Comparison of ENCODE assay signal across 26 cellular contexts in the genomic region with DNA sequence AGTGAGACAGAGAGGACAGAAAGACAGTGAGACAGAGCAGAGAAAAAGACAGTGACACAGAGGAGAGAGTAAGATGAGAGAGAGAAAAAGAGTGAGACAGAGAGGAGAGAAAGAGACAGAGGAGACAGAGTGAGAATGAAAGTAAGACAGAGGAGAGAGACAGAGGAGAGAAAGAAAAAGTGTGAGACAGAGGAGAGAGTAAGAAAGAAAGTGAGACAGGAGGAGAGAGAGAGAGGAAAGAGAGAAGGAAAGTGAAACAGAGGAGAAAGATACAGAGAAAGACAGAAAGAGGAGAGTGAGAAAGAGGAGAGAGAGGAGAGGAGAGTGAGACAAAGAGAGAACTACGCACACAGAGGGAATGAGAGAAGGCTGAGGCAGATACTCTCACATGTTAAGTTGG.
"Had no signal": no experiment of that assay in that cellular context is flagged by ENCODE, and none has a peak within 500 bp of the region (broad histone marks: within the 10 kb centered on the region; RNA-seq: fewer than 3 reads in every experiment).

No MANE protein-coding gene starts in this region.

- H3K4me3 ChIP-seq: breast epithelium, esophagus muscularis mucosa, heart left ventricle, pancreas, psoas muscle, smooth muscle cell, upper lobe of right lung had no signal

- H3K9me3 Mint-ChIP-seq: activated T-cell treated with anti-CD3 and anti-CD28 coated beads, Interleukin-2, amount 50 U/mL, for 24 hours had no signal

- H3K36me3 Mint-ChIP-seq: immature natural killer cell had no signal

- H3K4me3 Mint-ChIP-seq: activated T-cell treated with anti-CD3 and anti-CD28 coated beads, Interleukin-2, amount 50 U/mL, for 24 hours; dendritic cell treated with granulocyte-macrophage colony-stimulating factor and Interleukin-4, amounts not matched to agents 40 ng/mL and 50 ng/mL, for 4 days; T-helper 1 cell treated with Interleukin-12 subunit alpha and Interleukin-12 subunit beta and Interleukin-4 antibody, amounts not matched to agents 30 μg/mL and 1 μg/mL, for 36 hours had no signal

- H3K4me2 ChIP-seq: smooth muscle cell had no signal

- ATAC-seq: activated CD4-positive, CD25-positive, alpha-beta regulatory T cell treated with anti-CD3 and anti-CD28 coated beads, Interleukin-2, amount 50 U/mL, for 24 hours; foreskin keratinocyte; heart left ventricle; left colon; pancreas; psoas muscle; upper lobe of right lung had no signal

- H3K27me3 Mint-ChIP-seq: activated T-cell treated with anti-CD3 and anti-CD28 coated beads, Interleukin-2, amount 50 U/mL, for 24 hours; dendritic cell treated with granulocyte-macrophage colony-stimulating factor and Interleukin-4, amounts not matched to agents 40 ng/mL and 50 ng/mL, for 4 days had no signal

- H3K27me3 ChIP-seq: breast epithelium, esophagus muscularis mucosa, foreskin keratinocyte, heart left ventricle, pancreas, upper lobe of right lung had no signal

- H3K4me1 Mint-ChIP-seq: immature natural killer cell had no signal

- H3K4me1 ChIP-seq: breast epithelium, esophagus muscularis mucosa, foreskin keratinocyte, heart left ventricle, pancreas, psoas muscle, upper lobe of right lung had no signal

- DNase-seq: activated CD4-positive, alpha-beta T cell treated with anti-CD3 and anti-CD28 coated beads, Interleukin-2, amount 10 ng/mL, durations not matched to agents 7 days and 5 days; activated CD8-positive, alpha-beta memory T cell treated with anti-CD3 and anti-CD28 coated beads, Interleukin-2, amount 50 U/mL, for 4 hours; activated T-cell treated with anti-CD3 and anti-CD28 coated beads, Interleukin-2, amount 50 U/mL, for 24 hours; central memory CD4-positive, alpha-beta T cell; foreskin keratinocyte; heart left ventricle; hypothalamus; immature natural killer cell; kidney; left colon; mammary epithelial cell; nucleus accumbens; pancreas; psoas muscle; stimulated activated CD4-positive, alpha-beta T cell treated with anti-CD3 and anti-CD28 coated beads, Interleukin-2, amount 100 ng/mL, for 24 hours; stimulated activated naive CD4-positive, alpha-beta T cell; T1000; upper lobe of right lung; WERI-Rb-1 had no signal

- H3K27ac ChIP-seq: breast epithelium, esophagus muscularis mucosa, foreskin keratinocyte, heart left ventricle, pancreas, psoas muscle, upper lobe of right lung, WERI-Rb-1 had no signal

- H3K27ac Mint-ChIP-seq: activated T-cell treated with anti-CD3 and anti-CD28 coated beads, Interleukin-2, amount 50 U/mL, for 24 hours; activated T-helper 2 cell treated with anti-CD3 and anti-CD28 coated beads, Interferon-gamma antibody, Interleukin-2, Interleukin-4, amounts not matched to agents 10 μg/mL and 5 μg/mL and 100 μg/mL, durations not matched to agents 14 hours and 24 hours and 36 hours; dendritic cell treated with granulocyte-macrophage colony-stimulating factor and Interleukin-4, amounts not matched to agents 40 ng/mL and 50 ng/mL, for 4 days; immature natural killer cell; T-helper 1 cell treated with Interleukin-12 subunit alpha and Interleukin-12 subunit beta and Interleukin-4 antibody, amounts not matched to agents 30 μg/mL and 1 μg/mL, for 36 hours had no signal

- H3K9me3 ChIP-seq: breast epithelium, esophagus muscularis mucosa, heart left ventricle, pancreas, psoas muscle, upper lobe of right lung had no signal

- H3K36me3 ChIP-seq: breast epithelium, esophagus muscularis mucosa, heart left ventricle, pancreas, upper lobe of right lung, WERI-Rb-1 had no signal
